ENCODE assay signal across 10 cellular contexts in genomic region chr7:5450549-5451327, GRCh38. TPM values are rescaled to one million over a fixed set of nuclear protein-coding genes. Genes with fewer than 3 reads are reported as not detected.
A peak's percentile ranks its signal among the peaks of the same experiment; 100 is the strongest.
DNase-seq lines count a peak whose midpoint lies in the region; ATAC-seq, FAIRE-seq and TF ChIP-seq lines count a peak whose summit lies in the region.
"Had no signal": no experiment of that assay in that cellular context is flagged by ENCODE, and none has a peak within 500 bp of the region (broad histone marks: within the 10 kb centered on the region; RNA-seq: fewer than 3 reads in every experiment).

No MANE protein-coding gene starts in this region.

- peaks cover 1 to 5% of the 10 kb centered on the region in 2 donors for H3K27me3 Mint-ChIP-seq in natural killer cell (ENCODE audit: low read depth in 2 of 2)

- peaks cover 0 to 9% of the 10 kb centered on the region in 2 donors for H3K4me1 Mint-ChIP-seq in natural killer cell

- H3K4me3 Mint-ChIP-seq in natural killer cell = no peak overlapping the region

- no peak for TF ChIP-seq POLR2A in H54 (IDR thresholded peaks at IDR 0.05; ENCODE audit: low read depth, low read length)

- H3K4me1 ChIP-seq in DOHH2 (ENCODE audit: control insufficient read depth, low read length) (no peaks in the 10 kb centered on the region), Loucy (ENCODE audit: insufficient read depth, low read length, poor library complexity, severe bottlenecking) (peaks cover 6% of the 10 kb centered on the region)

- peak overlapping the region in 1 of 2 donors; percentile 59 for H3K27ac Mint-ChIP-seq in natural killer cell

- TF ChIP-seq CTCF in DOHH2 (IDR thresholded peaks at IDR 0.05; ENCODE audit: low read depth, low read length, poor library complexity, severe bottlenecking) = peak; percentile 80
- peak; percentile 74 for TF ChIP-seq CTCF in Loucy (conservative IDR thresholded peaks at IDR 0.05; ENCODE audit: low read length)
- peak; percentile 44 for TF ChIP-seq CTCF in natural killer cell (IDR thresholded peaks at IDR 0.05)

- H4K20me1 ChIP-seq in DOHH2 (ENCODE audit: control insufficient read depth, insufficient read depth, low read depth, low read length) (no peaks in the 10 kb centered on the region), Loucy (ENCODE audit: insufficient read depth, low read length, poor library complexity, severe bottlenecking) (no peaks in the 10 kb centered on the region)

- FAIRE-seq in H54 (lab: Jason Lieb, UNC) = no peak

- H3K79me2 ChIP-seq in DOHH2 (ENCODE audit: control insufficient read depth, low read length) = no peaks in the 10 kb centered on the region
- H3K79me2 ChIP-seq in Loucy (ENCODE audit: insufficient read depth, low read length) = no peaks in the 10 kb centered on the region

- H3K27ac ChIP-seq in DOHH2 (ENCODE audit: low read depth, low read length) = no peak overlapping the region
- H3K27ac ChIP-seq: SJSA1, skin epidermis had no signal

- H3K4me3 ChIP-seq in DOHH2 (ENCODE audit: low read length) (no peak overlapping the region), Loucy (ENCODE audit: low read length, poor library complexity, severe bottlenecking) (no peak overlapping the region)
- H3K4me3 ChIP-seq: SJSA1, skin epidermis had no signal

- no peaks in the 10 kb centered on the region for H3K9me2 ChIP-seq in DOHH2 (replicated peaks; ENCODE audit: control insufficient read depth, low read length)
- no peaks in the 10 kb centered on the region for H3K9me2 ChIP-seq in Loucy (replicated peaks; ENCODE audit: low read depth, low read length)

- H3K9me3 Mint-ChIP-seq in natural killer cell = no peaks in the 10 kb centered on the region

- no peaks in the 10 kb centered on the region for H3K36me3 Mint-ChIP-seq in natural killer cell

- no peaks in the 10 kb centered on the region for H3F3A ChIP-seq in DOHH2 (ENCODE audit: control insufficient read depth, insufficient read depth)
- H3F3A ChIP-seq in Loucy (ENCODE audit: low read depth) = no peaks in the 10 kb centered on the region

- peak; percentile 13 for DNase-seq in activated CD8-positive, alpha-beta memory T cell treated with anti-CD3 and anti-CD28 coated beads for 4 hours (ENCODE audit: low read depth in 2 of 2)
- DNase-seq in natural killer cell (peak; percentile 26), H54 (ENCODE audit: insufficient read length, low spot score) (no peak), epidermal melanocyte (ENCODE audit: insufficient read length, low spot score) (no peak)

- no peaks in the 10 kb centered on the region for H3K9me3 ChIP-seq in DOHH2 (ENCODE audit: control insufficient read depth, insufficient read depth, low read length)
- no peaks in the 10 kb centered on the region for H3K9me3 ChIP-seq in Loucy (ENCODE audit: insufficient read depth, low read depth, low read length)
- H3K9me3 ChIP-seq: SJSA1 had no signal

- H3K9ac ChIP-seq in Loucy (ENCODE audit: low read depth, low read length, poor library complexity, severe bottlenecking) = no peak overlapping the region

- intact Hi-C loops in natural killer cell (cut with micrococcal nuclease) = no loop called here

- no peak overlapping the region for H2AFZ ChIP-seq in Loucy (ENCODE audit: low read length)

- peak; percentile 43 for ATAC-seq in esophagus mucosa
- peak; percentile 61 to 80 (median 68) for ATAC-seq in natural killer cell
- no peak for ATAC-seq in GM21528 (IDR thresholded peaks at IDR 0.05; ENCODE audit: low FRiP score, unreplicated experiment)

- H3K27me3 ChIP-seq in DOHH2 (ENCODE audit: control insufficient read depth, low read length) (no peaks in the 10 kb centered on the region), Loucy (ENCODE audit: insufficient read depth, low read length, poor library complexity, severe bottlenecking) (no peaks in the 10 kb centered on the region)
- H3K27me3 ChIP-seq: SJSA1 had no signal

- H3K36me3 ChIP-seq in DOHH2 (ENCODE audit: control insufficient read depth, low read length) = no peaks in the 10 kb centered on the region
- no peaks in the 10 kb centered on the region for H3K36me3 ChIP-seq in Loucy (ENCODE audit: insufficient read depth, low read length)
- H3K36me3 ChIP-seq: SJSA1 had no signal

- H3K4me2 ChIP-seq in DOHH2 (ENCODE audit: low read length) = no peak overlapping the region
- no peak overlapping the region for H3K4me2 ChIP-seq in Loucy (ENCODE audit: low read depth, low read length, poor library complexity, severe bottlenecking)

RNA-seq across cellular contexts. Expression of gene TNRC18, which starts 27.1 kb away (rescaled TPM):
- total RNA-seq in esophagus mucosa = 26.2 TPM
- total RNA-seq in natural killer cell = 100 to 1,000 TPM; 111 to 127 (median 124) TPM

Comparison
In these comparisons a context has a peak if more than half of its experiments do, and no peak if none do; other contexts are left out.
1. DNase-seq: peak in activated CD8-positive, alpha-beta memory T cell treated with anti-CD3 and anti-CD28 coated beads for 4 hours (2 of 2) and natural killer cell (single experiment); none in H54 (single experiment) and epidermal melanocyte (single experiment).
2. Peak in every context shown above with its lines, with median percentiles within 50 percentile points of each other: CTCF ChIP-seq.